Comparison of ENCODE assay signal across 37 cellular contexts in the genomic region with DNA sequence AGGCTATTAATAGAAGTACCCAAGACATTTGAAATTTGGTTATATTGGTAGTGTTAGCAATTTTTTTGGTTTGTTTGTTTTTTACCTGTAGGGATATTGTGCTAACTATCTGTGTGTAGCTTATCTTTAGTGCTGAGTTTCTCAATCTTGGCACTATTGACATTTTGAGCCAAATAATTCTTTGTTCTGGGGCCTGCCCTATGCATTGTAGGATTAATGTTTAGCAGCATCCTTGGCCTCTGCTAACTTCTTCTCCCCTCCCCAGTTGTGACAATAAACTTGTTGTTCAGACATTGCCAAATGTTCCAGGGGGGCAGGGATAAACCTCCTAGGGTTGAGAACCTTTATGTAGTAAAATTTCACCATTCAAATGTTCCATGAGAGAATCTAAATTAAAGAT. TPM values are rescaled to one million over a fixed set of nuclear protein-coding genes. Genes with fewer than 3 reads are reported as not detected.
DNase-seq lines count a peak whose midpoint lies in the region; ATAC-seq, FAIRE-seq and TF ChIP-seq lines count a peak whose summit lies in the region.
"Had no signal": no experiment of that assay in that cellular context is flagged by ENCODE, and none has a peak within 500 bp of the region (broad histone marks: within the 10 kb centered on the region; RNA-seq: fewer than 3 reads in every experiment).

No MANE protein-coding gene starts in this region.

- no peaks in the 10 kb centered on the region for H3K36me3 Mint-ChIP-seq in WTC11

- 0 out of 2 replicates have a peak, but pooled peaks cover 3% of the 10 kb centered on the region for H3K4me1 Mint-ChIP-seq in WTC11

- H4K20me1 ChIP-seq in HepG2 (ENCODE audit: insufficient read depth, low read length) = no peaks in the 10 kb centered on the region
- H4K20me1 ChIP-seq: BLaER1; BLaER1 treated with 17β-estradiol and CSF1 and Interleukin-3, amounts not matched to agents 10 nM and 100 nM had no signal

- H3K9me3 ChIP-seq in HepG2 (ENCODE audit: low read length) = no peaks in the 10 kb centered on the region
- H3K9me3 ChIP-seq in right lobe of liver = no peaks in the 10 kb centered on the region
- H3K9me3 ChIP-seq: A549, BE2C, BLaER1, Caco-2 had no signal

- BruUV-seq in HepG2 (replicated peaks; lab: Mats Ljungman, UMichigan) = no TSS peak

- H3K9me3 Mint-ChIP-seq in WTC11 = 0 out of 2 replicates have a peak, but pooled peaks cover 4% of the 10 kb centered on the region
- H3K9me3 Mint-ChIP-seq: CD4-positive, alpha-beta memory T cell; CD4-positive, alpha-beta T cell; CD8-positive, alpha-beta memory T cell; CD8-positive, alpha-beta T cell had no signal

- TF ChIP-seq RAD21 in HepG2 (CRISPR knock-in tag; IDR thresholded peaks at IDR 0.05) = no peak

- TF ChIP-seq CTCF in HepG2 (CRISPR knock-in tag; IDR thresholded peaks at IDR 0.05) (no peak), right lobe of liver (IDR thresholded peaks at IDR 0.05) (no peak), WTC11 (IDR thresholded peaks at IDR 0.05) (no peak)

- FAIRE-seq in HepG2 (lab: Jason Lieb, UNC) = peak; percentile 44
- FAIRE-seq: A204.1, A549, D721Med had no signal

- H3K27ac ChIP-seq in HepG2 (ENCODE audit: extremely low read length, insufficient read depth, low read length) (peak overlapping the region; percentile 26), right lobe of liver (no peak overlapping the region)
- H3K27ac ChIP-seq: 22Rv1; A549; BLaER1; BLaER1 treated with 17β-estradiol and CSF1 and Interleukin-3, amounts not matched to agents 10 nM and 100 nM; C4-2B had no signal

- POLR2A ChIA-PET in HepG2 (lab: Yijun Ruan, JAX) (interaction anchor here (3.1 kb wide), 1 partner anchor 25 kb away, joined by 24 read pairs; the partner anchor contains the start of gene RIMOC1), WTC11 (lab: Charles Lee) (no interaction called here)

- CTCF ChIA-PET in HepG2 (lab: Yijun Ruan, JAX; ENCODE audit: low intra/inter-chr PET ratio, low total read pairs) = no interaction called here
- CTCF ChIA-PET in WTC11 (lab: Charles Lee) = no interaction called here

- intact Hi-C loops in HepG2 (cut with micrococcal nuclease; ENCODE audit: unreplicated experiment) (loop anchor here (5.0 kb wide), 1 partner anchor 72 kb away; no protein-coding TSS in a partner anchor), right lobe of liver (cut with DNase I) (no loop called here)

- in situ Hi-C loops in HepG2 (cut with HindIII; ENCODE audit: extremely low pct_ligation_motif_present, low pct_unique_long_range_greater_than_20kb) = no loop called here

- TF ChIP-seq EP300 in HepG2 (IDR thresholded peaks at IDR 0.05; ENCODE audit: low read depth in 2 of 2, low read length in 2 of 2) (peak in 1 of 2 experiments; percentile 84; a peak in 2 of 4 replicates), HepG2 (CRISPR knock-in tag; IDR thresholded peaks at IDR 0.05; ENCODE audit: borderline replicate concordance) (peak; percentile 47; the same call in 1 of the 2 replicates)

- TF ChIP-seq POLR2A in HepG2 (IDR thresholded peaks at IDR 0.05; ENCODE audit: insufficient read depth in 1 of 2, low read depth in 2 of 2, low read length in 2 of 2) (no peak), right lobe of liver (IDR thresholded peaks at IDR 0.05) (no peak)

- H3K27me3 ChIP-seq in HepG2 (ENCODE audit: control insufficient read depth in 1 of 2, insufficient read depth in 2 of 2, low read length in 2 of 2) (no peaks in the 10 kb centered on the region; a peak in 2 of 5 replicates), right lobe of liver (no peaks in the 10 kb centered on the region)

- H3K4me1 ChIP-seq in HepG2 (ENCODE audit: insufficient read depth, low read length) (peaks cover 48% of the 10 kb centered on the region), right lobe of liver (peaks cover 0 to 13% (median 0%) of the 10 kb centered on the region in 4 donors)
- H3K4me1 ChIP-seq: BE2C had no signal

- DNase-seq in HepG2 (ENCODE audit: low spot score) (peak; percentile 73), right lobe of liver (no peak), HuH-7 (ENCODE audit: low spot score) (peak; percentile 13), HuH-7.5 (ENCODE audit: low spot score) (peak; percentile 7), WTC11 (ENCODE audit: low spot score) (no peak), NCI-H1694 treated with DMSO at 0.1 percent for 48 hours (lab: John Stamatoyannopoulos, UW) (no peak), T-helper 1 cell (no peak), NCI-H2171 (lab: John Stamatoyannopoulos, UW) (no peak)
- DNase-seq: 8988T; ACHN; AML-193; BE2C; C1 segment of cervical spinal cord; Caco-2; Calu3; CD4-positive, alpha-beta memory T cell; CD4-positive, alpha-beta T cell; CD4-positive, CD25-positive, alpha-beta regulatory T cell; CD8-positive, alpha-beta memory T cell; CD8-positive, alpha-beta T cell; COR-L47; DMS 273 treated with DMSO at 0.1 percent for 48 hours; DMS153; DMS53; DMS79; DMS79 treated with DMSO at 0.1 percent for 48 hours; DND-41; EL had no signal

- H3K27me3 Mint-ChIP-seq in WTC11 (ENCODE audit: low read depth) = no peaks in the 10 kb centered on the region; the same call in 1 of the 2 replicates
- H3K27me3 Mint-ChIP-seq: B cell; CD4-positive, alpha-beta memory T cell; CD4-positive, alpha-beta T cell; CD4-positive, CD25-positive, alpha-beta regulatory T cell; CD8-positive, alpha-beta memory T cell had no signal

- no peak overlapping the region for H2AFZ ChIP-seq in HepG2 (ENCODE audit: low read length)

- no peak overlapping the region; a peak in 1 of 6 replicates for H3K4me3 ChIP-seq in HepG2 (replicated peaks in 1 of 3; ENCODE audit: insufficient read depth in 1 of 3, low read depth in 2 of 3, low read length in 3 of 3)
- no peak overlapping the region for H3K4me3 ChIP-seq in right lobe of liver
- H3K4me3 ChIP-seq: A549; BLaER1; BLaER1 treated with 17β-estradiol and CSF1 and Interleukin-3, amounts not matched to agents 10 nM and 100 nM had no signal

- H3K79me2 ChIP-seq in HepG2 (ENCODE audit: insufficient read depth, low read length) = peaks cover 2% of the 10 kb centered on the region

- H3K4me3 Mint-ChIP-seq in WTC11 = no peak overlapping the region
- H3K4me3 Mint-ChIP-seq: B cell; CD14-positive monocyte; CD4-positive, alpha-beta memory T cell; CD4-positive, alpha-beta T cell; CD8-positive, alpha-beta memory T cell; CD8-positive, alpha-beta T cell had no signal

- H3K4me2 ChIP-seq in HepG2 (ENCODE audit: low read depth, low read length) = peak overlapping the region; percentile 46
- H3K4me2 ChIP-seq: A549; BLaER1; BLaER1 treated with 17β-estradiol and CSF1 and Interleukin-3, amounts not matched to agents 10 nM and 100 nM had no signal

- H3K9ac ChIP-seq in HepG2 (ENCODE audit: insufficient read depth, low read depth, low read length) = no peak overlapping the region
- H3K9ac ChIP-seq: BLaER1; BLaER1 treated with 17β-estradiol and CSF1 and Interleukin-3, amounts not matched to agents 10 nM and 100 nM had no signal

- peak; percentile 6; the same call in 1 of the 3 replicates for ATAC-seq in HepG2
- no peak for ATAC-seq in right lobe of liver
- ATAC-seq in WTC11 = no peak
- ATAC-seq: A549; CD8-positive, alpha-beta T cell had no signal

- no peak overlapping the region for H3K27ac Mint-ChIP-seq in WTC11
- H3K27ac Mint-ChIP-seq: B cell; CD14-positive monocyte; CD4-positive, alpha-beta T cell; CD8-positive, alpha-beta T cell had no signal

- no peaks in the 10 kb centered on the region for H3K36me3 ChIP-seq in HepG2 (replicated peaks in 1 of 2; ENCODE audit: control insufficient read depth in 1 of 2, insufficient read depth in 2 of 2, low read length in 2 of 2)
- H3K36me3 ChIP-seq in right lobe of liver = peaks cover 0 to 3% (median 0%) of the 10 kb centered on the region in 4 donors
- H3K36me3 ChIP-seq: BE2C had no signal

RNA-seq across cellular contexts. Expression of gene FBXO4, which starts 4.0 kb away (rescaled TPM):
- total RNA-seq in HepG2 (2016; rRNA removed; fragmentation: Illumina TruSeq; extraction: Trizol) (16.4 and 19.1 TPM in 2 replicates), right lobe of liver (10 to 100 TPM in 1 of 6 experiments, 1 to 10 TPM in 5; 5.1 to 14.6 (median 6.3) TPM), WTC11 (2021) (0.72 to 2.1 TPM (median 1.9 TPM) in 3 replicates)
- 7.8 and 8.7 TPM in 2 replicates for total RNA-seq in HepG2 (2016; cell fraction: cytosol; rRNA removed; fragmentation: Illumina TruSeq; extraction: Trizol; ENCODE audit: low read depth)
- 16.4 and 21.2 TPM in 2 replicates for total RNA-seq in HepG2 (2016; cell fraction: insoluble cytoplasmic fraction; rRNA removed; fragmentation: Illumina TruSeq; extraction: Trizol)
- 7.0 and 9.4 TPM in 2 replicates for total RNA-seq in HepG2 (2016; cell fraction: membrane; rRNA removed; fragmentation: Illumina TruSeq; extraction: Trizol)
- 13.5 and 13.6 TPM in 2 replicates for total RNA-seq in HepG2 (2016; cell fraction: nucleus; rRNA removed; fragmentation: Illumina TruSeq; extraction: Trizol)
- 3.9 and 5.2 TPM in 2 replicates for polyA plus RNA-seq in HepG2 (2011; rRNA removed)
- 1.9 and 3.5 TPM in 2 replicates for polyA plus RNA-seq in HepG2 (2011; cell fraction: cytosol; rRNA removed)
- polyA plus RNA-seq in HepG2 (2011; cell fraction: nucleus; rRNA removed) = 1.7 and 2.0 TPM in 2 replicates
- 4.3 and 6.1 TPM in 2 replicates for polyA plus RNA-seq in HepG2 (2012)
- 2.4 and 3.0 TPM in 2 replicates for polyA plus RNA-seq in HepG2 (2016; cell fraction: cytosol; fragmentation: Illumina TruSeq; extraction: Trizol; ENCODE audit: low read depth)
- 15.9 and 21.4 TPM in 2 replicates for polyA plus RNA-seq in HepG2 (2016; cell fraction: insoluble cytoplasmic fraction; fragmentation: Illumina TruSeq; extraction: Trizol; ENCODE audit: low read depth)
- 4.7 and 6.1 TPM in 2 replicates for polyA plus RNA-seq in HepG2 (2016; cell fraction: membrane; fragmentation: Illumina TruSeq; extraction: Trizol; ENCODE audit: low read depth)
- polyA plus RNA-seq in HepG2 (2016; cell fraction: nucleus; fragmentation: Illumina TruSeq; extraction: Trizol; ENCODE audit: insufficient read depth, low read depth) = 11.5 and 14.5 TPM in 2 replicates
- 1.9 and 4.3 TPM in 2 replicates for polyA minus RNA-seq in HepG2 (2011; rRNA and poly(A)+ RNA removed; ENCODE audit: low replicate concordance)
- 1.2 and 2.2 TPM in 2 replicates for polyA minus RNA-seq in HepG2 (2011; cell fraction: cytosol; rRNA and poly(A)+ RNA removed)
- 7.3 and 9.7 TPM in 2 replicates for polyA minus RNA-seq in HepG2 (2011; cell fraction: nucleus; rRNA and poly(A)+ RNA removed)

RNA-seq across cellular contexts. Expression of gene RIMOC1, which starts 24.9 kb away (rescaled TPM):
- total RNA-seq in HepG2 (2016; rRNA removed; fragmentation: Illumina TruSeq; extraction: Trizol) (16.9 and 29.6 TPM in 2 replicates), right lobe of liver (10 to 100 TPM in 2 of 6 experiments, 1 to 10 TPM in 4; 7.6 to 15.5 (median 9.0) TPM), WTC11 (2021) (27.1 to 30.5 TPM (median 28.8 TPM) in 3 replicates)
- total RNA-seq in HepG2 (2016; cell fraction: cytosol; rRNA removed; fragmentation: Illumina TruSeq; extraction: Trizol; ENCODE audit: low read depth) = 2.1 and 3.2 TPM in 2 replicates
- total RNA-seq in HepG2 (2016; cell fraction: insoluble cytoplasmic fraction; rRNA removed; fragmentation: Illumina TruSeq; extraction: Trizol) = 16.3 and 28.2 TPM in 2 replicates
- 8.4 and 10.2 TPM in 2 replicates for total RNA-seq in HepG2 (2016; cell fraction: membrane; rRNA removed; fragmentation: Illumina TruSeq; extraction: Trizol)
- total RNA-seq in HepG2 (2016; cell fraction: nucleus; rRNA removed; fragmentation: Illumina TruSeq; extraction: Trizol) = 16.6 and 17.0 TPM in 2 replicates
- 10.7 and 16.3 TPM in 2 replicates for polyA plus RNA-seq in HepG2 (2011; rRNA removed)
- 5.3 and 9.7 TPM in 2 replicates for polyA plus RNA-seq in HepG2 (2011; cell fraction: cytosol; rRNA removed)
- 4.2 and 7.0 TPM in 2 replicates for polyA plus RNA-seq in HepG2 (2011; cell fraction: nucleus; rRNA removed)
- polyA plus RNA-seq in HepG2 (2012) = 4.9 and 6.3 TPM in 2 replicates
- polyA plus RNA-seq in HepG2 (2016; cell fraction: cytosol; fragmentation: Illumina TruSeq; extraction: Trizol; ENCODE audit: low read depth) = 0.43 and 0.46 TPM in 2 replicates
- polyA plus RNA-seq in HepG2 (2016; cell fraction: insoluble cytoplasmic fraction; fragmentation: Illumina TruSeq; extraction: Trizol; ENCODE audit: low read depth) = 22.9 and 25.4 TPM in 2 replicates
- 3.7 and 4.4 TPM in 2 replicates for polyA plus RNA-seq in HepG2 (2016; cell fraction: membrane; fragmentation: Illumina TruSeq; extraction: Trizol; ENCODE audit: low read depth)
- 15.6 and 15.8 TPM in 2 replicates for polyA plus RNA-seq in HepG2 (2016; cell fraction: nucleus; fragmentation: Illumina TruSeq; extraction: Trizol; ENCODE audit: insufficient read depth, low read depth)
- 14.1 and 35.2 TPM in 2 replicates for polyA minus RNA-seq in HepG2 (2011; rRNA and poly(A)+ RNA removed; ENCODE audit: low replicate concordance)
- 9.8 and 10.4 TPM in 2 replicates for polyA minus RNA-seq in HepG2 (2011; cell fraction: cytosol; rRNA and poly(A)+ RNA removed)
- polyA minus RNA-seq in HepG2 (2011; cell fraction: nucleus; rRNA and poly(A)+ RNA removed) = 12.9 and 17.0 TPM in 2 replicates

RNA-seq across cellular contexts. Expression of gene OXCT1, which starts 58.8 kb away (rescaled TPM):
- total RNA-seq in HepG2 (2016; rRNA removed; fragmentation: Illumina TruSeq; extraction: Trizol) = 3.7 and 4.7 TPM in 2 replicates
- 1.0 and 1.4 TPM in 2 replicates for total RNA-seq in HepG2 (2016; cell fraction: cytosol; rRNA removed; fragmentation: Illumina TruSeq; extraction: Trizol; ENCODE audit: low read depth)
- total RNA-seq in HepG2 (2016; cell fraction: insoluble cytoplasmic fraction; rRNA removed; fragmentation: Illumina TruSeq; extraction: Trizol) = 3.9 and 4.1 TPM in 2 replicates
- total RNA-seq in HepG2 (2016; cell fraction: membrane; rRNA removed; fragmentation: Illumina TruSeq; extraction: Trizol) = 1.2 and 1.3 TPM in 2 replicates
- 3.3 and 3.8 TPM in 2 replicates for total RNA-seq in HepG2 (2016; cell fraction: nucleus; rRNA removed; fragmentation: Illumina TruSeq; extraction: Trizol)
- polyA plus RNA-seq in HepG2 (2011; rRNA removed) = 0.50 and 0.92 TPM in 2 replicates
- 0.37 and 0.50 TPM in 2 replicates for polyA plus RNA-seq in HepG2 (2011; cell fraction: cytosol; rRNA removed)
- 0.56 and 0.87 TPM in 2 replicates for polyA plus RNA-seq in HepG2 (2011; cell fraction: nucleus; rRNA removed)
- 0.79 and 1.3 TPM in 2 replicates for polyA plus RNA-seq in HepG2 (2012)
- 0.46 and 0.79 TPM in 2 replicates for polyA plus RNA-seq in HepG2 (2016; cell fraction: cytosol; fragmentation: Illumina TruSeq; extraction: Trizol; ENCODE audit: low read depth)
- polyA plus RNA-seq in HepG2 (2016; cell fraction: insoluble cytoplasmic fraction; fragmentation: Illumina TruSeq; extraction: Trizol; ENCODE audit: low read depth) = 3.2 and 4.3 TPM in 2 replicates
- 0.55 and 0.74 TPM in 2 replicates for polyA plus RNA-seq in HepG2 (2016; cell fraction: membrane; fragmentation: Illumina TruSeq; extraction: Trizol; ENCODE audit: low read depth)
- 3.2 and 5.5 TPM in 2 replicates for polyA plus RNA-seq in HepG2 (2016; cell fraction: nucleus; fragmentation: Illumina TruSeq; extraction: Trizol; ENCODE audit: insufficient read depth, low read depth)
- polyA minus RNA-seq in HepG2 (2011; rRNA and poly(A)+ RNA removed; ENCODE audit: low replicate concordance) = 0.34 and 26.6 TPM in 2 replicates
- polyA minus RNA-seq in HepG2 (2011; cell fraction: cytosol; rRNA and poly(A)+ RNA removed) = 0.89 and 1.1 TPM in 2 replicates
- 2.2 and 3.5 TPM in 2 replicates for polyA minus RNA-seq in HepG2 (2011; cell fraction: nucleus; rRNA and poly(A)+ RNA removed)
- total RNA-seq in right lobe of liver = under 1 TPM; 0.24 to 0.75 (median 0.61) TPM
- total RNA-seq in WTC11 (2021) = 20.6 to 23.1 TPM (median 20.9 TPM) in 3 replicates

Comparison
In these comparisons a context has a peak if more than half of its experiments do, and no peak if none do; other contexts are left out.
1. DNase-seq: peak in HepG2 (single experiment), HuH-7 (single experiment) and HuH-7.5 (single experiment); none in right lobe of liver (0 of 3), WTC11 (single experiment), NCI-H1694 treated with DMSO at 0.1 percent for 48 hours (single experiment), T-helper 1 cell (0 of 5) and NCI-H2171 (single experiment).
2. Of the 50 proteins assayed by ChIP-seq in both HepG2 and WTC11: peak only in HepG2: ATF2, FOXJ3, FOXP4, NR2C2, TCF7 and ZNF281; only in WTC11: GABPB1; in both: none; in neither: 40; mixed calls (peak in some experiments, not most) for 3.